ENCODE assay signal across 1 cellular context in genomic region chr7:140966561-140967234, GRCh38.
TF ChIP-seq lines count a peak whose summit lies in the region.

No MANE protein-coding gene starts in this region.

TF ChIP-seq in GM12878, 131 proteins besides CTCF, POLR2A, EP300 and RAD21:
- TF ChIP-seq IKZF2 (IDR thresholded peaks at IDR 0.05) (no peak), ZNF622 (IDR thresholded peaks at IDR 0.05) (no peak), NFYA (IDR thresholded peaks at IDR 0.05; ENCODE audit: borderline replicate concordance, low read depth, low read length) (no peak)
